Comparison of ENCODE assay signal across 1 cellular context in the genomic region with DNA sequence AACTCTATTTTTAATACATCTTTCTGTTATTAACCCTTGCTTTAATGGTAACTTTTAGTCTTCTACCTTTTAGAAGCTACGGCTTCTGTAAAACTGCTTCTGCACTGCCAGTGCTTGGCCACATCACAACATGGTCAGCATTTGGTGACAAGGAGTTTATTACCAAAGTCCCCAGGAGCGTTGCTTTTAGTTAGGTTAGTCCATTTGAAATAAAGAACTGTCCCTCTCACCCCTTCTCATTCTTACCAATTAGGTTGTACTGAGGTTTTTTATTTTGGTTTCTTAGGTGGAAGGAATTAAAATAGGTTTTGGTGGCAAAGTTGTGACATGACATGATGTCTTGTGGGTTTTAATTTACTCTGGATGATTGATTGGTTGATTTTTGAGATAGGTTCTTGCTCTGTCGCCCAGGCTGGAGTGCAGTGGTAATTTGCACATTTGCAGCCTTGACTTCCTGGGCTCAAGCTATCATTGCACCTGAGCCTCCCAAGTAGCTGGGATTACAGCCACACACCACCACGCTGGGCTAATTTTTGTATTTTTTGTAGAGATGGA.
TF ChIP-seq lines count a peak whose summit lies in the region.

No MANE protein-coding gene starts in this region.

TF ChIP-seq in GM23338, 12 proteins besides CTCF, POLR2A, EP300 and RAD21:
- TF ChIP-seq ZNF462 (CRISPR knock-in tag; IDR thresholded peaks at IDR 0.05) (no peak), NANOG (IDR thresholded peaks at IDR 0.05; ENCODE audit: borderline replicate concordance) (no peak), CREB1 (CRISPR knock-in tag; IDR thresholded peaks at IDR 0.05; ENCODE audit: low read depth) (no peak), ZNF114 (CRISPR knock-in tag; IDR thresholded peaks at IDR 0.05) (no peak), POLR2AphosphoS5 (IDR thresholded peaks at IDR 0.05; ENCODE audit: low read depth) (no peak), ZNF331 (CRISPR knock-in tag; IDR thresholded peaks at IDR 0.05; ENCODE audit: low read depth) (no peak), STAT1 (IDR thresholded peaks at IDR 0.05; ENCODE audit: unreplicated experiment) (no peak), JUNB (IDR thresholded peaks at IDR 0.05; ENCODE audit: unreplicated experiment) (no peak)
- TF ChIP-seq, protein P1, sequence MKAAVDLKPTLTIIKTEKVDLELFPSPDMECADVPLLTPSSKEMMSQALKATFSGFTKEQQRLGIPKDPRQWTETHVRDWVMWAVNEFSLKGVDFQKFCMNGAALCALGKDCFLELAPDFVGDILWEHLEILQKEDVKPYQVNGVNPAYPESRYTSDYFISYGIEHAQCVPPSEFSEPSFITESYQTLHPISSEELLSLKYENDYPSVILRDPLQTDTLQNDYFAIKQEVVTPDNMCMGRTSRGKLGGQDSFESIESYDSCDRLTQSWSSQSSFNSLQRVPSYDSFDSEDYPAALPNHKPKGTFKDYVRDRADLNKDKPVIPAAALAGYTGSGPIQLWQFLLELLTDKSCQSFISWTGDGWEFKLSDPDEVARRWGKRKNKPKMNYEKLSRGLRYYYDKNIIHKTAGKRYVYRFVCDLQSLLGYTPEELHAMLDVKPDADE (IDR thresholded peaks at IDR 0.05): no peak
